ENCODE assay signal across 16 cellular contexts in genomic region chr17:80481284-80482057, GRCh38. TPM values are rescaled to one million over a fixed set of nuclear protein-coding genes. Genes with fewer than 3 reads are reported as not detected.
DNase-seq lines count a peak whose midpoint lies in the region; FAIRE-seq and TF ChIP-seq lines count a peak whose summit lies in the region.
"Had no signal": no experiment of that assay in that cellular context is flagged by ENCODE, and none has a peak within 500 bp of the region (broad histone marks: within the 10 kb centered on the region; RNA-seq: fewer than 3 reads in every experiment).

No MANE protein-coding gene starts in this region.

- TF ChIP-seq CTCF in adrenal gland (IDR thresholded peaks at IDR 0.05) (no peak), D721Med (IDR thresholded peaks at IDR 0.05; ENCODE audit: insufficient read depth, missing control alignments) (no peak)

- FAIRE-seq in D721Med (lab: Jason Lieb, UNC), result no peak

- 39 to 63% (median 40%) methylated on average over 7 to 21 of the region's 21 CpGs for WGBS in adrenal gland, 4 donors

- H3K9ac ChIP-seq in BLaER1, result 0 out of 2 replicates have a peak overlapping the region, but pooled peaks have one; percentile 2

- DNase-seq in adrenal gland (peak in 6 of 7 donors; percentile 57 to 74 (median 66)), myocyte (ENCODE audit: low read depth) (peak; percentile 14), ecto neural progenitor cell (ENCODE audit: low spot score) (no peak), D721Med (ENCODE audit: insufficient read length, low spot score) (no peak), mucosa of gallbladder (ENCODE audit: low spot score) (no peak)
- no peak for DNase-seq in effector CD4-positive, alpha-beta T cell
- DNase-seq: AML-193; CD8-positive, alpha-beta T cell; H7; NCI-H1048; NCI-H1694; NCI-H524; SHP77 treated with DMSO at 0.1 percent for 48 hours had no signal

- no peak for TF ChIP-seq RAD21 in Ishikawa (IDR thresholded peaks at IDR 0.05; ENCODE audit: low read depth)

- H3K27ac ChIP-seq in BLaER1 (no peak overlapping the region; the same call in 1 of the 2 replicates), adrenal gland (no peak overlapping the region)

- H3K27me3 ChIP-seq in BLaER1 (peaks cover 62% of the 10 kb centered on the region), adrenal gland (peaks cover 60% of the 10 kb centered on the region)

- peak overlapping the region; percentile 78 for H3K4me2 ChIP-seq in BLaER1

- no peak for TF ChIP-seq POLR2A in adrenal gland (IDR thresholded peaks at IDR 0.05)

- H3K4me1 ChIP-seq in BLaER1 (peaks cover 83% of the 10 kb centered on the region), adrenal gland (replicated peaks in 1 of 2) (peaks cover 21 to 22% of the 10 kb centered on the region in 2 donors)

- TF ChIP-seq EP300 in Ishikawa (IDR thresholded peaks at IDR 0.05; ENCODE audit: borderline replicate concordance), result no peak

- H3K9me3 ChIP-seq in BLaER1 (no peaks in the 10 kb centered on the region), adrenal gland (replicated peaks in 1 of 3) (no peaks in the 10 kb centered on the region)

- intact Hi-C loops in adrenal gland (cut with DNase I), result no loop called here

- no peaks in the 10 kb centered on the region for H3K36me3 ChIP-seq in BLaER1
- no peaks in the 10 kb centered on the region for H3K36me3 ChIP-seq in adrenal gland (replicated peaks in 1 of 2)

- peaks cover 26% of the 10 kb centered on the region for H4K20me1 ChIP-seq in BLaER1

- H3K4me3 ChIP-seq in BLaER1, result no peak overlapping the region; the same call in 1 of the 2 replicates
- no peak overlapping the region for H3K4me3 ChIP-seq in adrenal gland

TF ChIP-seq in Ishikawa, 13 proteins besides CTCF, POLR2A, EP300 and RAD21:
- TF ChIP-seq REST (IDR thresholded peaks at IDR 0.05; ENCODE audit: low read depth), result no peak
- peak; percentile 50; the same call in 1 of the 2 replicates for TF ChIP-seq USF1 (IDR thresholded peaks at IDR 0.05)
TF ChIP-seq in Ishikawa: peak in this region for 1.

RNA-seq across cellular contexts. Expression of gene NPTX1, which starts 5.1 kb away (rescaled TPM):
- total RNA-seq in adrenal gland (10 to 100 TPM in 1 of 8 donors, 1 to 10 TPM in 7; 1.1 to 20.6 (median 5.5) TPM), myocyte (0.21 and 0.24 TPM in 2 replicates), mucosa of gallbladder (5.7 TPM)
- polyA plus RNA-seq in adrenal gland, result 10 to 100 TPM in 1 of 3 donors, 1 to 10 TPM in 1, under 1 TPM in 1; 0.30 to 68.2 (median 1.0) TPM
- 0.16 TPM for polyA plus RNA-seq in myocyte (2012)
- polyA plus RNA-seq: IgD-negative memory B cell had no signal

Comparison
In these comparisons a context has a peak if more than half of its experiments do, and no peak if none do; other contexts are left out.
1. DNase-seq: peak in adrenal gland (6 of 7) and myocyte (single experiment); none in effector CD4-positive, alpha-beta T cell (single experiment), ecto neural progenitor cell (single experiment), D721Med (single experiment) and mucosa of gallbladder (single experiment).